In the genomic region with DNA sequence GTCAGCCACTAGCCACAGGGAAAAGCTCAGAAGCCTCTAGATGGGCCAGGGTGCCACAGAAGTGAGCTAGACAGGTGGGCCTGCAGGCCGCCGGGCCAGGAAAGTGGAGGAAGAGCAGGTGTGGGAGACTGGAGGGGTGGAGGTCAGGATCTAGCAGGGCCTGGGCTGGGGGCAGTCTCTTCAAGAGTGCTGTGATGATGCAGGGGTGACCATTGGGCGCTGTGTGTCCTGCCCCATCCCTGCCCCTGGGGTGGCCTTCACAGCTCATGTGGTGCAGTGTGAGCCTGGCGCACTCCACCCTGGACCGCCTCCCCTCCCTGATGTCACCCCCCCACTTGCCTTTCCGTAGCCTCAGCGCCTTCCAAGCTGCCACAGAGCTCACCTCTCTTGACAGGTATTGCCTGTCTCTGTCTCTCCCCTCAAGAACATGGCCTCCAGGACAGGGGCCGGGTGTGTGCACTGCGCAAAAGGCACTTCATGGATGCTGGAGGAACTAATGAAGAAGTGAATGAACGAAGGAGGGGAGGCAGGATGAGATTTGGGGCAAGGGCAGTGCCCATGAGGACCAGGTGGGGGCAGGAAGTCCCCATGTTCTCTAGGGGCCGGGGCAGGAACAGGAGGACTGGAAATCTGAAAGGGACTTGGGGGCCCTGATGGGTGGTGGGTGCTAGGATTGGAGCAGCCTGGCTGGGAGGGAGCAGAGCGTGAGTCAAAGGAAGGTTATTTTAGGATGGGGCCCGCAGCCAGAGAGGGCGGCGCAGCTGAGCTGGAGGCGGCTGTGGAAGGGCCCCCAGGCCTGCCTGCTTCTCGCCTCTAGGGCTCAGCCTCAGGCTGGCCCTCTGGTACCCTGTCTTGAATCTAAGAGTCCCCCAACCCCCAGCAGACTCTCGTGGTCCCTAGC, we compare ENCODE assay signal across 11 cellular contexts. TPM values are rescaled to one million over a fixed set of nuclear protein-coding genes. Genes with fewer than 3 reads are reported as not detected.
DNase-seq lines count a peak whose midpoint lies in the region; ATAC-seq, FAIRE-seq and TF ChIP-seq lines count a peak whose summit lies in the region.
"Had no signal": no experiment of that assay in that cellular context is flagged by ENCODE, and none has a peak within 500 bp of the region (broad histone marks: within the 10 kb centered on the region; RNA-seq: fewer than 3 reads in every experiment).

No MANE protein-coding gene starts in this region.

- H3K36me3 ChIP-seq in adrenal gland (replicated peaks in 1 of 2) = no peaks in the 10 kb centered on the region
- H3K36me3 ChIP-seq in left ventricle myocardium inferior = no peaks in the 10 kb centered on the region
- H3K36me3 ChIP-seq in testis (ENCODE audit: low read depth, missing control alignments) = no peaks in the 10 kb centered on the region
- H3K36me3 ChIP-seq: SJSA1 had no signal

- TF ChIP-seq CTCF in adrenal gland (IDR thresholded peaks at IDR 0.05) (peak in 3 of 6 experiments; percentile 7 to 21 (median 15)), left ventricle myocardium inferior (IDR thresholded peaks at IDR 0.05; ENCODE audit: borderline replicate concordance) (peak; percentile 37), testis (IDR thresholded peaks at IDR 0.05) (no peak), D721Med (IDR thresholded peaks at IDR 0.05; ENCODE audit: insufficient read depth, missing control alignments) (no peak)

- no peaks in the 10 kb centered on the region for H3K27me3 ChIP-seq in adrenal gland
- H3K27me3 ChIP-seq in left ventricle myocardium inferior (ENCODE audit: low read depth) = no peaks in the 10 kb centered on the region
- H3K27me3 ChIP-seq in testis = no peaks in the 10 kb centered on the region
- H3K27me3 ChIP-seq: SJSA1 had no signal

- H3K4me1 ChIP-seq in adrenal gland (replicated peaks in 1 of 2) (peaks cover 20 to 42% of the 10 kb centered on the region in 2 donors), left ventricle myocardium inferior (peaks cover 85% of the 10 kb centered on the region), testis (peaks cover 70% of the 10 kb centered on the region)

- no peaks in the 10 kb centered on the region for H3K9me3 ChIP-seq in adrenal gland (replicated peaks in 1 of 3)
- H3K9me3 ChIP-seq in left ventricle myocardium inferior (replicated peaks) = no peaks in the 10 kb centered on the region
- no peaks in the 10 kb centered on the region for H3K9me3 ChIP-seq in testis
- H3K9me3 ChIP-seq: SJSA1 had no signal

- FAIRE-seq in D721Med (lab: Jason Lieb, UNC) = no peak

- DNase-seq in SIG-M5 treated with dmso at 0.1 percent for 504 hours (lab: John Stamatoyannopoulos, UW; ENCODE audit: unreplicated experiment) = peak; percentile 20
- no peak for DNase-seq in SIG-M5 (lab: John Stamatoyannopoulos, UW)
- peak; percentile 40 to 79 (median 68) for DNase-seq in adrenal gland
- DNase-seq in left ventricle myocardium inferior = peak; percentile 78
- DNase-seq in testis = peak; percentile 76
- DNase-seq in activated effector memory CD4-positive, alpha-beta T cell treated with anti-CD3 and anti-CD28 coated beads, Interleukin-2, amount 50 U/mL, for 16 hours = no peak
- DNase-seq in D721Med (ENCODE audit: insufficient read length, low spot score) = no peak

- H3K4me3 ChIP-seq in adrenal gland (no peak overlapping the region), left ventricle myocardium inferior (peak overlapping the region; percentile 8), testis (no peak overlapping the region)
- H3K4me3 ChIP-seq: SJSA1 had no signal

- TF ChIP-seq POLR2A in adrenal gland (IDR thresholded peaks at IDR 0.05) (no peak), testis (IDR thresholded peaks at IDR 0.05) (no peak)

- intact Hi-C loops in adrenal gland (cut with DNase I) = no loop called here
- intact Hi-C loops in left ventricle myocardium inferior (cut with micrococcal nuclease) = no loop called here
- intact Hi-C loops in testis (cut with DNase I; ENCODE audit: low total_unique reads) = no loop called here

- no peak for ATAC-seq in activated CD4-positive, CD25-positive, alpha-beta regulatory T cell treated with anti-CD3 and anti-CD28 coated beads, Interleukin-2, amount 50 U/mL, for 24 hours
- ATAC-seq: esophagus mucosa had no signal

- WGBS in adrenal gland, 4 donors = 48 to 73% (median 52%) methylated on average over 12 to 18 of the region's 18 CpGs
- 50 to 67% methylated on average over 18 of the region's 18 CpGs for WGBS in testis, 2 donors

- peak overlapping the region in 2 of 5 donors; percentile 53 to 63 for H3K27ac ChIP-seq in adrenal gland
- H3K27ac ChIP-seq in left ventricle myocardium inferior (replicated peaks) = peak overlapping the region; percentile 78
- H3K27ac ChIP-seq in testis = peak overlapping the region; percentile 76 to 81
- H3K27ac ChIP-seq: C4-2B, SJSA1 had no signal

RNA-seq across cellular contexts. Expression of gene SSBP4, which starts 6.6 kb away (rescaled TPM):
- total RNA-seq in adrenal gland (100 to 1,000 TPM in 1 of 8 donors, 10 to 100 TPM in 7; 38.9 to 119 (median 73.7) TPM), left ventricle myocardium inferior (30.8 TPM), testis (100 to 1,000 TPM in 1 of 2 donors, 10 to 100 TPM in 1; 90.3 to 118 TPM)
- polyA plus RNA-seq in adrenal gland (100 to 1,000 TPM in 2 of 3 donors, 1 to 10 TPM in 1; 9.1 to 160 (median 136) TPM), testis (ENCODE audit: insufficient read depth, low read depth, low replicate concordance) (80.5 TPM)

RNA-seq across cellular contexts. Expression of gene ISYNA1, which starts 12.2 kb away (rescaled TPM):
- total RNA-seq in adrenal gland (100 to 1,000 TPM in 3 of 8 donors, 10 to 100 TPM in 5; 32.3 to 211 (median 78.7) TPM), left ventricle myocardium inferior (24.1 TPM), testis (1,000 to 10,000 TPM in 1 of 2 donors, 100 to 1,000 TPM in 1; 1,000 to 1,122 TPM)
- polyA plus RNA-seq in adrenal gland (100 to 1,000 TPM in 2 of 3 donors, 1 to 10 TPM in 1; 3.2 to 313 (median 125) TPM), testis (ENCODE audit: insufficient read depth, low read depth, low replicate concordance) (493 TPM)

RNA-seq across cellular contexts. Expression of gene LRRC25, which starts 28.3 kb away (rescaled TPM):
- total RNA-seq in adrenal gland (10 to 100 TPM in 7 of 8 donors, 1 to 10 TPM in 1; 8.7 to 38.2 (median 22.5) TPM), left ventricle myocardium inferior (2.4 TPM), testis (1 to 10 TPM; 1.6 to 4.0 TPM)
- polyA plus RNA-seq in adrenal gland (10 to 100 TPM in 1 of 3 donors, 1 to 10 TPM in 2; 5.1 to 18.4 (median 8.5) TPM), testis (ENCODE audit: insufficient read depth, low read depth, low replicate concordance) (3.4 TPM)
- total RNA-seq: SJSA1 had no signal

RNA-seq across cellular contexts. Expression of gene GDF15, which starts 39.8 kb away (rescaled TPM):
- total RNA-seq in adrenal gland (10 to 100 TPM in 4 of 8 donors, 1 to 10 TPM in 3, under 1 TPM in 1; 0.90 to 29.2 (median 9.0) TPM), left ventricle myocardium inferior (0.33 TPM), testis (1 to 10 TPM in 1 of 2 donors, under 1 TPM in 1; 0.93 to 2.5 TPM)
- polyA plus RNA-seq in adrenal gland (1 to 10 TPM in 2 of 3 donors, under 1 TPM in 1; 0.33 to 5.3 (median 2.6) TPM), testis (ENCODE audit: insufficient read depth, low read depth, low replicate concordance) (1.0 TPM)

Comparison
In these comparisons a context has a peak if more than half of its experiments do, and no peak if none do; other contexts are left out.
1. DNase-seq: peak in SIG-M5 treated with dmso at 0.1 percent for 504 hours (single experiment), adrenal gland (7 of 7), left ventricle myocardium inferior (single experiment) and testis (single experiment); none in SIG-M5 (single experiment), activated effector memory CD4-positive, alpha-beta T cell treated with anti-CD3 and anti-CD28 coated beads, Interleukin-2, amount 50 U/mL, for 16 hours (single experiment) and D721Med (single experiment).
2. RNA of gene ISYNA1, which starts 12.2 kb away (total RNA-seq): 1,000 to 1,122 TPM in testis; 32.3 to 211 TPM in adrenal gland and 24.1 TPM in left ventricle myocardium inferior (single experiment); every median in the first group is over 4 times any median in the second.